Comparison of ENCODE assay signal across 17 cellular contexts in the genomic region with DNA sequence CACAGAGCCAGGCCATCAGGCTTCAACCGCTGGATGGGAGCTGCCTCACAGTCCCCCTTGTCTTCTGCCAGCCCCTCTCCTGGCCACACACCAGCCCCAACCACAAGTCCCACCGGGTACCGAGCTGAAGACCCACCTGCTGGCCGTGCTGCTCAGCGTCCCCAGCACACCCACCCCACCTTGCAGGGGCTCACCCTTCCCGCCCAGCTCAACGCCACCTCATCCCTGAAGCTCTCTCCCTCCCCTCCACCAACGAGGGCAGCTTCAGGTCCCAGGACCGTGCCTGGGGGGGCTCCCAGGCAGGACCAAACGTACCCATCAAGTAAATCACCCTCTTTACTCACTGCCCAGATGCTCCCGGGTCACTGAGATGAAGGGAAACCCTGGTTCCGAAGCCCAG.
DNase-seq lines count a peak whose midpoint lies in the region; ATAC-seq and TF ChIP-seq lines count a peak whose summit lies in the region.
"Had no signal": no experiment of that assay in that cellular context is flagged by ENCODE, and none has a peak within 500 bp of the region (broad histone marks: within the 10 kb centered on the region; RNA-seq: fewer than 3 reads in every experiment).

No MANE protein-coding gene starts in this region.

- H3K27ac ChIP-seq in Peyer's patch (no peak overlapping the region), upper lobe of right lung (no peak overlapping the region)
- H3K27ac ChIP-seq: HL-60, SJSA1 had no signal

- TF ChIP-seq POLR2A in Peyer's patch (IDR thresholded peaks at IDR 0.05), result no peak

- peaks cover 0 to 16% (median 0%) of the 10 kb centered on the region in 4 donors for H3K4me1 ChIP-seq in Peyer's patch
- peaks cover 3% of the 10 kb centered on the region for H3K4me1 ChIP-seq in upper lobe of right lung

- ATAC-seq in upper lobe of right lung, result no peak
- ATAC-seq: PC-3, Right ventricle myocardium inferior had no signal

- H3K27me3 ChIP-seq in Peyer's patch (no peaks in the 10 kb centered on the region), upper lobe of right lung (no peaks in the 10 kb centered on the region)
- H3K27me3 ChIP-seq: SJSA1 had no signal

- intact Hi-C loops in upper lobe of right lung (cut with DNase I), result no loop called here

- no peak for TF ChIP-seq CTCF in Peyer's patch (IDR thresholded peaks at IDR 0.05)
- no peak for TF ChIP-seq CTCF in upper lobe of right lung (IDR thresholded peaks at IDR 0.05)

- peaks cover 0 to 44% (median 0%) of the 10 kb centered on the region in 3 donors for H3K36me3 ChIP-seq in Peyer's patch
- H3K36me3 ChIP-seq in upper lobe of right lung, result peaks cover 27% of the 10 kb centered on the region

- peak; percentile 50 for DNase-seq in activated effector memory CD4-positive, alpha-beta T cell treated with anti-CD3 and anti-CD28 coated beads, Interleukin-2, amount 50 U/mL, for 16 hours
- no peak for DNase-seq in activated effector memory CD4-positive, alpha-beta T cell treated with Interleukin-2 at 50 U/mL for 16 hours
- peak in 2 of 3 donors; percentile 37 to 41 for DNase-seq in Peyer's patch
- DNase-seq in mesenteric fat pad (ENCODE audit: low spot score), result peak; percentile 78
- peak; percentile 23 for DNase-seq in upper lobe of right lung
- DNase-seq in NCI-H446 (lab: John Stamatoyannopoulos, UW), result no peak
- DNase-seq in Kasumi-1 (lab: John Stamatoyannopoulos, UW), result no peak
- no peak for DNase-seq in stimulated activated CD4-positive, alpha-beta T cell treated with anti-CD3 and anti-CD28 coated beads, Interleukin-12 subunit alpha, Interleukin-12 subunit beta, amount 100 ng/mL, for 4 hours
- DNase-seq: NCI-H1092 treated with DMSO at 0.1 percent for 48 hours, NCI-H1436, NCI-H187 treated with DMSO at 0.1 percent for 48 hours, NCI-H524 treated with DMSO at 0.1 percent for 48 hours, NCI-H774, PC-3 had no signal

- H3K4me3 ChIP-seq in Peyer's patch (no peak overlapping the region), upper lobe of right lung (no peak overlapping the region)
- H3K4me3 ChIP-seq: SJSA1 had no signal

- H3K9me3 ChIP-seq in Peyer's patch (no peaks in the 10 kb centered on the region), upper lobe of right lung (no peaks in the 10 kb centered on the region)
- H3K9me3 ChIP-seq: SJSA1 had no signal

Comparison
In these comparisons a context has a peak if more than half of its experiments do, and no peak if none do; other contexts are left out.
1. DNase-seq: peak in activated effector memory CD4-positive, alpha-beta T cell treated with anti-CD3 and anti-CD28 coated beads, Interleukin-2, amount 50 U/mL, for 16 hours (single experiment), Peyer's patch (2 of 3), mesenteric fat pad (single experiment) and upper lobe of right lung (single experiment); none in activated effector memory CD4-positive, alpha-beta T cell treated with Interleukin-2 at 50 U/mL for 16 hours (single experiment), NCI-H446 (0 of 2), Kasumi-1 (0 of 2) and stimulated activated CD4-positive, alpha-beta T cell treated with anti-CD3 and anti-CD28 coated beads, Interleukin-12 subunit alpha, Interleukin-12 subunit beta, amount 100 ng/mL, for 4 hours (single experiment).